In the genomic region with DNA sequence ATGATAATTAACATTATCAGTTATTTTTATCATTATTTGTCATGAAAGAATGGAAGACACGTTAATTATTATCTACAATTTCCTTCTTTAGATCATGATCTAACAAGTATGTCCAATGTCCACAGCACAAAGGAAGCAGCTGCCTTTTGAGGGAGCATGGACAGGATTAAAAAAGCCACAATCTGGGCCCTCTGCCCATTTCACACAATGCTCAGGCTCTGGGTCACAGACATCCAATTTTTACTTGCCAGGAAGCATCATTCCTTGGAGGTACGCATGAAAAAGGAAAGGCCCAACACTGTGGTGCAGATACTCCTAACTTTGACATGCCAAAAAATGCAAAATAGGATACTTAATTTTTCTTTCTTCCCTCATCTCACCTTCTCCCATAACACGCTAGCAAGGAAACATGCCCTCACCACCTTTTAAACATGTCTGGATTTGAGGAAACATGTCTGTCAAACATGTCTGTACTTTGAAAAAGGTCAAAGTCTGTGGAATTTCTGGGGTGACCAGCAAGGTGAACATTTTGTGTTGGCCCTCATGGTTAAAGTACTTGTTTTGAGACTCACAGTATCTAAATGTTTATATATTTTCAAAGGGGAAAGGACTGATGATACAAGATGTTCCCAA, we compare ENCODE assay signal across 9 cellular contexts. TPM values are rescaled to one million over a fixed set of nuclear protein-coding genes. Genes with fewer than 3 reads are reported as not detected.
A peak's percentile ranks its signal among the peaks of the same experiment; 100 is the strongest.
DNase-seq lines count a peak whose midpoint lies in the region; ATAC-seq, FAIRE-seq and TF ChIP-seq lines count a peak whose summit lies in the region.
"Had no signal": no experiment of that assay in that cellular context is flagged by ENCODE, and none has a peak within 500 bp of the region (broad histone marks: within the 10 kb centered on the region; RNA-seq: fewer than 3 reads in every experiment).

No MANE protein-coding gene starts in this region.

- FAIRE-seq in kidney (lab: Jason Lieb, UNC), result peak; percentile 68

- no peak overlapping the region for H3K9ac ChIP-seq in kidney (ENCODE audit: low read length in 2 of 2)

- TF ChIP-seq CTCF in astrocyte of the spinal cord (IDR thresholded peaks at IDR 0.05; ENCODE audit: low read depth, low read length) (no peak), kidney (IDR thresholded peaks at IDR 0.05; ENCODE audit: borderline replicate concordance, extremely low read depth, insufficient read depth) (no peak)

- H3K4me3 ChIP-seq in astrocyte of the spinal cord (ENCODE audit: low read depth, low read length), result no peak overlapping the region
- no peak overlapping the region for H3K4me3 ChIP-seq in kidney (ENCODE audit: low read length in 2 of 2)

- H3K36me3 Mint-ChIP-seq in activated CD4-positive, alpha-beta T cell treated with anti-CD3 and anti-CD28 coated beads, Interleukin-2, amount 10 ng/mL, durations not matched to agents 24 days and 14 days (ENCODE audit: low read depth), result no peaks in the 10 kb centered on the region

- DNase-seq in NCI-H1105 treated with DMSO at 0.1 percent for 48 hours (lab: John Stamatoyannopoulos, UW) (peak; percentile 40), NCI-H1105 (lab: John Stamatoyannopoulos, UW) (no peak), astrocyte of the spinal cord (ENCODE audit: low read depth, low spot score) (peak; percentile 95), kidney (no peak), ureter (ENCODE audit: low spot score) (peak; percentile 69), germinal center (ENCODE audit: low spot score) (no peak)
- DNase-seq in activated CD4-positive, alpha-beta T cell treated with anti-CD3 and anti-CD28 coated beads, Interleukin-2, amount 10 ng/mL, durations not matched to agents 24 days and 14 days, result no peak
- DNase-seq: activated CD4-positive, alpha-beta T cell treated with anti-CD3 and anti-CD28 coated beads for 1 hour had no signal

- in situ Hi-C loops in astrocyte of the spinal cord (cut with HindIII; ENCODE audit: low sequenced_read_pairs), result no loop called here

- H3K27me3 Mint-ChIP-seq in activated CD4-positive, alpha-beta T cell treated with anti-CD3 and anti-CD28 coated beads, Interleukin-2, amount 10 ng/mL, durations not matched to agents 24 days and 14 days, result peaks cover 5% of the 10 kb centered on the region

- no peaks in the 10 kb centered on the region for H3K9me3 ChIP-seq in kidney (ENCODE audit: control insufficient read depth in 1 of 2, low read length in 2 of 2)

- peaks cover 11% of the 10 kb centered on the region for H3K4me1 Mint-ChIP-seq in activated CD4-positive, alpha-beta T cell treated with anti-CD3 and anti-CD28 coated beads, Interleukin-2, amount 10 ng/mL, durations not matched to agents 24 days and 14 days

- H3K27ac ChIP-seq in kidney (ENCODE audit: low read depth in 2 of 2, low read length in 2 of 2), result no peak overlapping the region

- no peaks in the 10 kb centered on the region for H3K36me3 ChIP-seq in kidney (ENCODE audit: control insufficient read depth in 1 of 2, insufficient read depth in 2 of 2, low read length in 2 of 2)

- no peak overlapping the region for H3K4me3 Mint-ChIP-seq in activated CD4-positive, alpha-beta T cell treated with anti-CD3 and anti-CD28 coated beads, Interleukin-2, amount 10 ng/mL, durations not matched to agents 24 days and 14 days

- intact Hi-C loops in kidney (cut with DNase I), result no loop called here
- intact Hi-C loops in activated CD4-positive, alpha-beta T cell treated with anti-CD3 and anti-CD28 coated beads, Interleukin-2, amount 10 ng/mL, durations not matched to agents 24 days and 14 days (cut with micrococcal nuclease), result no loop called here

- peaks cover 24 to 35% of the 10 kb centered on the region in 2 donors for H3K4me1 ChIP-seq in kidney (ENCODE audit: control insufficient read depth in 1 of 2, insufficient read depth in 1 of 2, low read depth in 1 of 2, low read length in 2 of 2)

- ATAC-seq in HG03108 (IDR thresholded peaks at IDR 0.05; ENCODE audit: unreplicated experiment), result no peak

- peaks cover 4% of the 10 kb centered on the region for H3K9me3 Mint-ChIP-seq in activated CD4-positive, alpha-beta T cell treated with anti-CD3 and anti-CD28 coated beads, Interleukin-2, amount 10 ng/mL, durations not matched to agents 24 days and 14 days

- no peak overlapping the region for H3K27ac Mint-ChIP-seq in activated CD4-positive, alpha-beta T cell treated with anti-CD3 and anti-CD28 coated beads, Interleukin-2, amount 10 ng/mL, durations not matched to agents 24 days and 14 days

RNA-seq across cellular contexts. Expression of gene GADD45A, which starts 40.0 kb away (rescaled TPM):
- total RNA-seq in kidney (85.6 TPM), ureter (50.8 TPM)
- polyA plus RNA-seq in kidney (ENCODE audit: insufficient read depth, low read depth, low replicate concordance), result 218 TPM
- total RNA-seq in activated CD4-positive, alpha-beta T cell treated with anti-CD3 and anti-CD28 coated beads, Interleukin-2, amount 10 ng/mL, durations not matched to agents 24 days and 14 days, result 33.4 and 36.7 TPM in 2 replicates

Comparison
In these comparisons a context has a peak if more than half of its experiments do, and no peak if none do; other contexts are left out.
1. DNase-seq: peak in NCI-H1105 treated with DMSO at 0.1 percent for 48 hours (single experiment), astrocyte of the spinal cord (single experiment) and ureter (single experiment); none in NCI-H1105 (single experiment), kidney (single experiment), activated CD4-positive, alpha-beta T cell treated with anti-CD3 and anti-CD28 coated beads, Interleukin-2, amount 10 ng/mL, durations not matched to agents 24 days and 14 days (single experiment) and germinal center (single experiment).